8 cellular contexts compared by ENCODE assay signal in genomic region chr19:37317403-37318209, GRCh38. TPM values are rescaled to one million over a fixed set of nuclear protein-coding genes. Genes with fewer than 3 reads are reported as not detected.
DNase-seq lines count a peak whose midpoint lies in the region; TF ChIP-seq lines count a peak whose summit lies in the region.

No MANE protein-coding gene starts in this region.

- POLR2A ChIA-PET in RWPE1 (lab: Yijun Ruan, JAX; ENCODE audit: low non-redundant PET), result interaction anchor here (0.5 kb wide), 1 partner anchor 1183 kb away, joined by 4 read pairs; no protein-coding TSS in a partner anchor

- peak overlapping the region; percentile 84 to 98 (median 97) for H3K27ac Mint-ChIP-seq in nephron
- H3K27ac Mint-ChIP-seq in stimulated activated naive CD8-positive, alpha-beta T cell treated with anti-CD3 and anti-CD28 coated beads, Interleukin-15, Interleukin-2, amounts not matched to agents 100 ng/mL and 50 ng/mL, for 24 hours, result peak overlapping the region; percentile 91

- peaks cover 39% of the 10 kb centered on the region for H3K9me3 Mint-ChIP-seq in nephron
- peaks cover 7% of the 10 kb centered on the region for H3K9me3 Mint-ChIP-seq in stimulated activated naive CD8-positive, alpha-beta T cell treated with anti-CD3 and anti-CD28 coated beads, Interleukin-15, Interleukin-2, amounts not matched to agents 100 ng/mL and 50 ng/mL, for 24 hours

- peak; percentile 32; the same call in 1 of the 2 replicates for TF ChIP-seq CTCF in LNCAP (IDR thresholded peaks at IDR 0.05)
- peak; percentile 43 for TF ChIP-seq CTCF in RWPE1 (conservative IDR thresholded peaks at IDR 0.05; ENCODE audit: low read depth)
- peak; percentile 45 for TF ChIP-seq CTCF in fibroblast of the aortic adventitia (IDR thresholded peaks at IDR 0.05; ENCODE audit: insufficient read depth, low read length)
- peak; percentile 10 to 25 (median 12) for TF ChIP-seq CTCF in nephron (IDR thresholded peaks at IDR 0.05; ENCODE audit: unreplicated experiment in 3 of 3)

- H3K4me3 ChIP-seq in fibroblast of the aortic adventitia (ENCODE audit: low read depth, low read length), result peak overlapping the region; percentile 94

- CTCF ChIA-PET in RWPE1 (lab: Yijun Ruan, JAX), result no interaction called here

- peaks cover 22% of the 10 kb centered on the region for H3K4me1 Mint-ChIP-seq in nephron
- H3K4me1 Mint-ChIP-seq in stimulated activated naive CD8-positive, alpha-beta T cell treated with anti-CD3 and anti-CD28 coated beads, Interleukin-15, Interleukin-2, amounts not matched to agents 100 ng/mL and 50 ng/mL, for 24 hours (ENCODE audit: low read depth), result peaks cover 53% of the 10 kb centered on the region

- peak overlapping the region; percentile 84 for H3K27ac ChIP-seq in RWPE1

- no peaks in the 10 kb centered on the region for H3K27me3 Mint-ChIP-seq in nephron (ENCODE audit: low read depth)
- H3K27me3 Mint-ChIP-seq in stimulated activated naive CD8-positive, alpha-beta T cell treated with anti-CD3 and anti-CD28 coated beads, Interleukin-15, Interleukin-2, amounts not matched to agents 100 ng/mL and 50 ng/mL, for 24 hours, result no peaks in the 10 kb centered on the region

- H3K4me3 Mint-ChIP-seq in nephron, result peak overlapping the region; percentile 99
- peak overlapping the region; percentile 97 for H3K4me3 Mint-ChIP-seq in stimulated activated naive CD8-positive, alpha-beta T cell treated with anti-CD3 and anti-CD28 coated beads, Interleukin-15, Interleukin-2, amounts not matched to agents 100 ng/mL and 50 ng/mL, for 24 hours

- H3K36me3 Mint-ChIP-seq in nephron (ENCODE audit: low read depth), result peaks cover 51% of the 10 kb centered on the region
- H3K36me3 Mint-ChIP-seq in stimulated activated naive CD8-positive, alpha-beta T cell treated with anti-CD3 and anti-CD28 coated beads, Interleukin-15, Interleukin-2, amounts not matched to agents 100 ng/mL and 50 ng/mL, for 24 hours (ENCODE audit: low read depth), result peaks cover 40% of the 10 kb centered on the region

- peak; percentile 99 for DNase-seq in ELF-1 (ENCODE audit: low read depth, low spot score)
- peak; percentile 87 for DNase-seq in GOT3 (lab: John Stamatoyannopoulos, UW)
- peak; percentile 92 for DNase-seq in RWPE1 (ENCODE audit: low spot score)
- peak; percentile 93 for DNase-seq in activated effector memory CD4-positive, alpha-beta T cell treated with Interleukin-2 at 50 U/mL for 16 hours
- peak; percentile 99 for DNase-seq in fibroblast of the aortic adventitia (ENCODE audit: low read depth)

RNA-seq across cellular contexts. Expression of gene ZNF527, which starts 53.3 kb away (rescaled TPM):
- total RNA-seq in fibroblast of the aortic adventitia (ENCODE audit: low replicate concordance), result 6.8 and 9.2 TPM in 2 replicates

Comparison
In these comparisons a context has a peak if more than half of its experiments do, and no peak if none do; other contexts are left out.
1. Peak in every context shown above with its lines: DNase-seq, H3K4me3 ChIP-seq and H3K27ac ChIP-seq.